8 cellular contexts compared by ENCODE assay signal in the genomic region with DNA sequence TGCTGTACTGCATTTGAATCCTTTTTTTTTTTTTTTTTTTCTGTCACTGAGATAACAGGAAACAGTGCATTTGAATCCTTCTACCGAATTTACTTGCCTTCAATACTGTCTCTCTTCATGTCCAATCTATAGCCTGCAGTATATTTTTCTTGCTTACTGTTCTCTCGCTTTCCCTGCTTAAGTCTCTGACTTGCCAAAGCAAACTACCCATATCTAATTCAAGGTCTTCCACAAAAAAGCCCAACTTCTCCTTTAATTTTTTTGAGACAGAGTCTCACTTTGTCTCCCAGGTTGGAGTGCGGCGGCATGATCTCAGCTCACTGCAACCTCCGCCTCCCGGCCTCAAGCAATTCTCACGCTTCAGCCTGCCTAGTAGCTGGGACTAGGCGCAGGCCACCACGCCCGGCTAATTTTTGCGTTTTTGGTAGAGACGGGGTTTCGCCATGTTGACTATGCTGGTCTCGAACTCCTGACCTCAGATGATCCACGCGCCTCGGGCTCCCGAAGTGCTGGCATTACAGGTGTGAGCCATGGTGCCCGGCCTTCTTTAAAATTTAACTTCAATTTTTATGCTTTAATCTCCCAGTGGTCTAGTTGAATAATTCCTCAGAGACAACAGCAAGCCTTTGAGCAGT. TPM values are rescaled to one million over a fixed set of nuclear protein-coding genes. Genes with fewer than 3 reads are reported as not detected.
DNase-seq lines count a peak whose midpoint lies in the region; ATAC-seq and TF ChIP-seq lines count a peak whose summit lies in the region.

No MANE protein-coding gene starts in this region.

- peak; percentile 31 for DNase-seq in ELR (ENCODE audit: low read depth)
- peak; percentile 35 for DNase-seq in OCI-M1 (lab: John Stamatoyannopoulos, UW)
- no peak for DNase-seq in endothelial cell (ENCODE audit: low spot score)
- no peak for DNase-seq in osteocyte (ENCODE audit: extremely low spot score, unreplicated experiment)
- no peak for DNase-seq in central memory CD4-positive, alpha-beta T cell
- no peak for DNase-seq in HuH-7.5 (ENCODE audit: low spot score)
- no peak for DNase-seq in activated CD4-positive, alpha-beta T cell treated with anti-CD3 and anti-CD28 coated beads for 1 hour

- peaks cover 19% of the 10 kb centered on the region for H3K36me3 Mint-ChIP-seq in endothelial cell (ENCODE audit: low read depth, unreplicated experiment)
- peaks cover 16% of the 10 kb centered on the region for H3K36me3 Mint-ChIP-seq in osteocyte (ENCODE audit: unreplicated experiment)

- H3K4me1 Mint-ChIP-seq in endothelial cell (ENCODE audit: unreplicated experiment) (peaks cover 32% of the 10 kb centered on the region), osteocyte (ENCODE audit: unreplicated experiment) (peaks cover 49% of the 10 kb centered on the region)

- H3K9me3 Mint-ChIP-seq in endothelial cell (ENCODE audit: unreplicated experiment) (no peaks in the 10 kb centered on the region), osteocyte (ENCODE audit: unreplicated experiment) (no peaks in the 10 kb centered on the region)

- peaks cover 5% of the 10 kb centered on the region for H3K27me3 Mint-ChIP-seq in endothelial cell (ENCODE audit: unreplicated experiment)
- H3K27me3 Mint-ChIP-seq in osteocyte (ENCODE audit: unreplicated experiment), result no peaks in the 10 kb centered on the region

- no peak for ATAC-seq in HG03571 (IDR thresholded peaks at IDR 0.05; ENCODE audit: unreplicated experiment)

- no peak for TF ChIP-seq CTCF in endothelial cell (IDR thresholded peaks at IDR 0.05; ENCODE audit: unreplicated experiment)
- TF ChIP-seq CTCF in osteocyte (IDR thresholded peaks at IDR 0.05), result no peak

- H3K4me3 Mint-ChIP-seq in endothelial cell (ENCODE audit: unreplicated experiment), result peak overlapping the region; percentile 98
- peak overlapping the region; percentile 97 for H3K4me3 Mint-ChIP-seq in osteocyte (ENCODE audit: unreplicated experiment)

- H3K27ac Mint-ChIP-seq in endothelial cell (ENCODE audit: unreplicated experiment) (peak overlapping the region; percentile 87), osteocyte (ENCODE audit: unreplicated experiment) (peak overlapping the region; percentile 95)

RNA-seq across cellular contexts. Expression of gene PDCD11, which starts 0.9 kb away (rescaled TPM):
- total RNA-seq in endothelial cell (ENCODE audit: unreplicated experiment) (43.7 TPM), osteocyte (32.6 and 35.3 TPM in 2 replicates)

RNA-seq across cellular contexts. Expression of gene ATP5MK, which starts 1.0 kb away (rescaled TPM):
- total RNA-seq in endothelial cell (ENCODE audit: unreplicated experiment) (283 TPM), osteocyte (293 and 307 TPM in 2 replicates)

RNA-seq across cellular contexts. Expression of gene TAF5, which starts 29.5 kb away (rescaled TPM):
- total RNA-seq in endothelial cell (ENCODE audit: unreplicated experiment) (5.7 TPM), osteocyte (4.2 and 4.5 TPM in 2 replicates)

RNA-seq across cellular contexts. Expression of gene PCGF6, which starts 46.4 kb away (rescaled TPM):
- total RNA-seq in endothelial cell (ENCODE audit: unreplicated experiment), result 9.4 TPM
- total RNA-seq in osteocyte, result 12.3 and 14.2 TPM in 2 replicates

RNA-seq across cellular contexts. Expression of gene CALHM2, which starts 54.9 kb away (rescaled TPM):
- total RNA-seq in endothelial cell (ENCODE audit: unreplicated experiment), result 1.9 TPM
- 1.9 and 2.1 TPM in 2 replicates for total RNA-seq in osteocyte

Comparison
In these comparisons a context has a peak if more than half of its experiments do, and no peak if none do; other contexts are left out.
1. DNase-seq: peak in ELR (single experiment) and OCI-M1 (single experiment); none in endothelial cell (single experiment), osteocyte (single experiment), central memory CD4-positive, alpha-beta T cell (single experiment), HuH-7.5 (single experiment) and activated CD4-positive, alpha-beta T cell treated with anti-CD3 and anti-CD28 coated beads for 1 hour (single experiment).